ENCODE assay signal across 8 cellular contexts in the genomic region with DNA sequence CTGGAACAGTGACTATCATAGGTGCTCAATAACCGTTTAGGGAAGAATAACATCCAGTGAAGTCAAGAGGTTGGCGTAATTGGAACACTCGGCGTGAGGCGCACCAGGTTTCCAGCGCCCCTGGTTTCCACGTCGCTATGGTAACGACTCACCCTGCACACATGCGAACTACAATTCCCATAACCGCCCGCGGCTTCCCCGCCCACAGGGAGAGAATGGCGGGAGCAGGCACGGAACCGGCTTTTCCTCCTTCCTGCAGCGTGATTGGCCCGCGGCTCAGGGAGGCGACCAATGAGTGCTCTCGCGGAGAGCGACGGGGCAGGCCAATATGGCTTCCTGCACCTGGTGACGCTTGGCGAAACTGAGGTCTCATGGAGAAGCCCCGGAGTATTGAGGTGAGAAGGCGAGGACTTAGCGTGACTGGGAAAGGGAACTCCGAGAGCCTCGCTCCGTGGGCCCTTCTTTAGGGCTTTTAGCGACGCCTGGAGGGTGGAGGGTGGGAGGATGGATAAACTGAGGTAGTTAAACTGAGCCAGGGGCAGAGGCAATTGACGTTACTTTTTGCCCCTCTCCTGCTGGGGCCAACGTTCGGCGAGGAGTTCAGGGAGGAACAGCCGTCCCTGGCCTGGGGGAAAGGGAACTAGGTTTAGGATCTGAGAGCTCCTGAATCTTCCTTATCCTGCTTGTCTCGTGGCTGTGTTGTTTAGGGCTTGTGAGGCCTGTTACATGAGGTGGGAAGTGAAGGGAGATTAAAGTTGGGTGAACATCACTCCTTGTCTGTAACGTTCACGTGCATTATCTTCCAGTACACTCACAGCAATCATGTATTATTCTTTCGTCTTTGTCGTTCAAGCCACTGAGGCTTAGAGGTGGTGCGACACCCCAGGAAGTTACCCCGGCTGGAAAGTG. TPM values are rescaled to one million over a fixed set of nuclear protein-coding genes. Genes with fewer than 3 reads are reported as not detected.
A peak's percentile ranks its signal among the peaks of the same experiment; 100 is the strongest.
DNase-seq lines count a peak whose midpoint lies in the region; ATAC-seq and TF ChIP-seq lines count a peak whose summit lies in the region.

A gene (plus strand): TSS at position 321 of the 909 bp plus-strand sequence. CDS start 51 bp downstream, at position 372.

- H3K4me3 Mint-ChIP-seq in HFFc6 = peak within 1 kb of the TSS; percentile 96
- peak within 1 kb of the TSS; percentile 80 for H3K4me3 Mint-ChIP-seq in activated naive CD4-positive, alpha-beta T cell treated with anti-CD3 and anti-CD28 coated beads, Interleukin-2, amount 10 ng/mL, durations not matched to agents 7 days and 5 days

- TF ChIP-seq CTCF in HFFc6 (IDR thresholded peaks at IDR 0.05) (no peak), NB4 (IDR thresholded peaks at IDR 0.05; ENCODE audit: low read depth, low read length) (no peak), gastroesophageal sphincter (IDR thresholded peaks at IDR 0.05) (no peak), neutrophil (IDR thresholded peaks at IDR 0.05) (peak; percentile 28)

- H3K27ac Mint-ChIP-seq in HFFc6 = peak within 1 kb of the TSS; percentile 90
- peak within 1 kb of the TSS; percentile 84 for H3K27ac Mint-ChIP-seq in activated naive CD4-positive, alpha-beta T cell treated with anti-CD3 and anti-CD28 coated beads, Interleukin-2, amount 10 ng/mL, durations not matched to agents 7 days and 5 days

- peaks cover 2% of the 10 kb centered on the region for H3K27me3 Mint-ChIP-seq in HFFc6 (ENCODE audit: insufficient read depth)
- H3K27me3 Mint-ChIP-seq in activated naive CD4-positive, alpha-beta T cell treated with anti-CD3 and anti-CD28 coated beads, Interleukin-2, amount 10 ng/mL, durations not matched to agents 7 days and 5 days = peaks cover 46% of the 10 kb centered on the region

- TF ChIP-seq EP300 in gastroesophageal sphincter (IDR thresholded peaks at IDR 0.05) = no peak

- peaks cover 4% of the 10 kb centered on the region; the same call in 1 of the 2 replicates for H3K4me1 Mint-ChIP-seq in HFFc6 (ENCODE audit: low read depth)
- H3K4me1 Mint-ChIP-seq in activated naive CD4-positive, alpha-beta T cell treated with anti-CD3 and anti-CD28 coated beads, Interleukin-2, amount 10 ng/mL, durations not matched to agents 7 days and 5 days = peaks cover 29% of the 10 kb centered on the region

- H3K4me1 ChIP-seq in gastroesophageal sphincter = peaks cover 0 to 16% (median 6%) of the 10 kb centered on the region in 3 donors
- peaks cover 12 to 13% of the 10 kb centered on the region in 2 experiments for H3K4me1 ChIP-seq in neutrophil (ENCODE audit: control insufficient read depth in 1 of 2, insufficient read depth in 1 of 2, low read depth in 1 of 2, low read length in 1 of 2)

- peak within 1 kb of the TSS; percentile 88 for H3K9ac ChIP-seq in SK-N-MC (ENCODE audit: insufficient read length)

- H3K27me3 ChIP-seq in gastroesophageal sphincter (no peaks in the 10 kb centered on the region), neutrophil (no peaks in the 10 kb centered on the region)

- DNase-seq in GM04503 (ENCODE audit: low read depth) (peak; percentile 74), HFFc6 (peak; percentile 96), NB4 (ENCODE audit: low read depth) (peak; percentile 95), SK-N-MC (ENCODE audit: low read depth, low spot score) (peak; percentile 83), substantia nigra (lab: John Stamatoyannopoulos, UW) (peak; percentile 77 to 99 (median 97))
- DNase-seq in activated naive CD4-positive, alpha-beta T cell treated with anti-CD3 and anti-CD28 coated beads, Interleukin-2, amount 10 ng/mL, durations not matched to agents 7 days and 5 days = peak; percentile 100

- no peaks in the 10 kb centered on the region for H3K9me3 ChIP-seq in SK-N-MC (ENCODE audit: low read depth, low read length)
- H3K9me3 ChIP-seq in gastroesophageal sphincter = no peaks in the 10 kb centered on the region
- no peaks in the 10 kb centered on the region for H3K9me3 ChIP-seq in neutrophil

- ATAC-seq in gastroesophageal sphincter = peak; percentile 100

- H3K36me3 Mint-ChIP-seq in HFFc6 (ENCODE audit: low read depth) = peaks cover 14% of the 10 kb centered on the region
- peaks cover 8% of the 10 kb centered on the region for H3K36me3 Mint-ChIP-seq in activated naive CD4-positive, alpha-beta T cell treated with anti-CD3 and anti-CD28 coated beads, Interleukin-2, amount 10 ng/mL, durations not matched to agents 7 days and 5 days

- H3K36me3 ChIP-seq in SK-N-MC (ENCODE audit: insufficient read depth, low read length) (peaks cover 4% of the 10 kb centered on the region; the same call in 1 of the 2 replicates), gastroesophageal sphincter (peaks cover 0 to 26% of the 10 kb centered on the region in 2 donors), neutrophil (peaks cover 7% of the 10 kb centered on the region)

- no peaks in the 10 kb centered on the region for H3K9me3 Mint-ChIP-seq in HFFc6
- no peaks in the 10 kb centered on the region for H3K9me3 Mint-ChIP-seq in activated naive CD4-positive, alpha-beta T cell treated with anti-CD3 and anti-CD28 coated beads, Interleukin-2, amount 10 ng/mL, durations not matched to agents 7 days and 5 days

- peak within 1 kb of the TSS; percentile 22; the same call in 1 of the 2 replicates for H3K27ac ChIP-seq in SK-N-MC
- H3K27ac ChIP-seq in gastroesophageal sphincter = peak within 1 kb of the TSS; percentile 19 to 93 (median 86)
- peak within 1 kb of the TSS; percentile 74 for H3K27ac ChIP-seq in neutrophil
- peak within 1 kb of the TSS; percentile 63 for H3K27ac ChIP-seq in substantia nigra (ENCODE audit: low read depth, low read length, poor library complexity, severe bottlenecking)

- TF ChIP-seq POLR2A in NB4 (IDR thresholded peaks at IDR 0.05; ENCODE audit: extremely low read depth, insufficient read length) = peak; percentile 38
- TF ChIP-seq POLR2A in gastroesophageal sphincter (IDR thresholded peaks at IDR 0.05) = peak; percentile 18 to 24

- CTCF ChIA-PET in activated naive CD4-positive, alpha-beta T cell treated with anti-CD3 and anti-CD28 coated beads, Interleukin-2, amount 10 ng/mL, durations not matched to agents 7 days and 5 days (lab: Charles Lee) = no interaction called here

- 5 to 7% methylated on average over 11 to 21 of the region's 47 CpGs for WGBS in gastroesophageal sphincter (ENCODE audit: low coverage in 1 of 2), 2 donors

- H3K4me3 ChIP-seq in NB4 (ENCODE audit: low read depth, low read length) = peak within 1 kb of the TSS; percentile 95
- peak within 1 kb of the TSS; percentile 94 for H3K4me3 ChIP-seq in SK-N-MC
- H3K4me3 ChIP-seq in gastroesophageal sphincter = peak within 1 kb of the TSS; percentile 59 to 82
- peak within 1 kb of the TSS; percentile 93 for H3K4me3 ChIP-seq in neutrophil (ENCODE audit: low read depth in 1 of 2, low read length in 1 of 2)

RNA-seq across cellular contexts. Expression of the gene that starts here (rescaled TPM):
- 10 to 100 TPM; 21.1 to 27.4 (median 25.2) TPM for total RNA-seq in HFFc6 (2021; fragmentation: NEBNext Ultra II Directional; extraction: Animal tissue kit (Norgen Biotek cat#: 25700))
- total RNA-seq in gastroesophageal sphincter = 10 to 100 TPM; 11.9 to 27.5 (median 21.6) TPM

Comparison
In these comparisons a context has a peak if more than half of its experiments do, and no peak if none do; other contexts are left out.
1. Peak in every context shown above with its lines: DNase-seq, ATAC-seq, H3K4me3 ChIP-seq and H3K27ac ChIP-seq.
2. H3K27ac ChIP-seq: peak in every context shown above with its lines; median percentile 86 in gastroesophageal sphincter; 74 in neutrophil; 63 in substantia nigra; 22 in SK-N-MC.